Comparison of ENCODE assay signal across 2 cellular contexts in the genomic region with DNA sequence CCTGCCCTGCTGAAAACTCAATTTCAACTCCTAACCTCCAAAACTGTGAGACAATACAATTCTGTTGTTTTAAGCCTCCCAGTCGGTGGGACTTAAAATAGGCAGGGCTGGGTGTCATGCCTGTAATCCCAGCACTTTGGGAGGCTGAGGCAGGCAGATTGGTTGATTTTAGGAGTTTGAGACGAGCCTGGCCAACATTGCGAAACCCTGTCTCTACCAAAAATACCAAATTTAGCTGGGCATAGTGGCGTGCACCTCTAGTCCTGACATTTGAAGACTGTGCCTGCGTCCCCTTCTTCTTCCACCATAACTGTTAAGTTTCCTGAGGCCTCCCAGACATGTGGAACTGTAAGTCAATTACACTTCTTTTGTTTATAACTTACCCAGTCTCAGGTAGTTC.
TF ChIP-seq lines count a peak whose summit lies in the region.

No MANE protein-coding gene starts in this region.

TF ChIP-seq in IMR-90, 13 proteins besides CTCF, POLR2A, EP300 and RAD21:
- TF ChIP-seq CEBPB (IDR thresholded peaks at IDR 0.05; ENCODE audit: low read depth, low read length) (0 out of 2 replicates have a peak, but pooled peaks have one; percentile 28), MAFK (IDR thresholded peaks at IDR 0.05; ENCODE audit: low read depth, low read length) (no peak)

TF ChIP-seq in K562, 482 proteins besides CTCF, POLR2A, EP300 and RAD21:
- peak; percentile 47 for TF ChIP-seq CEBPB (tag; IDR thresholded peaks at IDR 0.05)
- no peak for TF ChIP-seq WHSC1 (IDR thresholded peaks at IDR 0.05; ENCODE audit: low read length)
TF ChIP-seq in K562: peak in this region for 1.
